ENCODE assay signal across 8 cellular contexts in the genomic region with DNA sequence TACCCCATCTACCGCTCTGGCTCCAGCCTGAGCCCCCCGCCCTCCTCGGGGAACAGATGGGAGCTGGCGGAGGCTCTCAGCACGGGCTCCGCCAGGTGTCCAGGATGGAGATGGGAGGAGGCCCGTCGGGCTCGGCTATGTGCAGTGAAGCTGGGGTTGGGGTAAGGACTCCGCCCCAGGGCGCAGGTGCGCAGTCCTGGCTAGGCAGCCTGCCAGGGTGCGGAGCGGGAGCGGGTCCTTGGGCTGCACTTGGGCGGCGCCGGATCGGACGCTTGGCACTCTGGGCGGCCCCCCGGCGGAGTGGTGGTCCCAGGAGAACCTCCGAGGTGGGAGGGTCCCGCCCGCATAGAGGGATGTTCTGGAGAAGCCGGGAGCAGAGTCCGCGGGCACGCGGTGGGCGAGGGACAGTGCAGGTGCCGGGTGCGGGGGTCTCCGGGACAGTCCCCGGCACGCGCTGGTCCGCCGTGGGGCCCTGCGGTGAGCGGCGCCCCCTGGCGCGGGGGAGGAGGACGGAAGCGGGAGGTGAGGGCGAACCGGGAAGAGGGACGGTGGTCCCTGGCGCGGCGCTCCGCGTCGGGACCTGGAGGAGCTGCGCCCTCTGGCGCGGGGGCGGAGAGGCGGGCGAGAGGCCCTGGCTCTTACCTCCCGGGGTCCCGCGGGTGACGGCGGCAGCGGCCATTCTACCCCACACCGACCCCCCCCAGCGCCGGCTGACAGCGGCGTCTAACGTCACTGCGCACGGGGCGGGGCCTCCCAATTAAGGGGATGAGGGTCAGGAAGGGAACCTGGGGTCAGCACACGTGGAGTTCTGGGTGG. TPM values are rescaled to one million over a fixed set of nuclear protein-coding genes. Genes with fewer than 3 reads are reported as not detected.
A peak's percentile ranks its signal among the peaks of the same experiment; 100 is the strongest.
DNase-seq lines count a peak whose midpoint lies in the region; ATAC-seq and TF ChIP-seq lines count a peak whose summit lies in the region.

CAMTA2 (minus strand) TSS at position 725 of the 816 bp plus-strand sequence. CDS start 1,453 bp downstream, outside the sequence.

- H3K4me1 ChIP-seq in HUES48 (ENCODE audit: control insufficient read depth, insufficient read depth, low read length) (peaks cover 14% of the 10 kb centered on the region), OCI-LY7 (ENCODE audit: insufficient read depth, low read length, poor library complexity, severe bottlenecking) (peaks cover 27% of the 10 kb centered on the region), mucosa of stomach (ENCODE audit: control insufficient read depth, insufficient read depth, low read length) (peaks cover 21% of the 10 kb centered on the region)

- peak; percentile 47 for ATAC-seq in GM19467 (IDR thresholded peaks at IDR 0.05; ENCODE audit: unreplicated experiment)

- H3K36me3 ChIP-seq in HUES48 (ENCODE audit: control insufficient read depth, insufficient read depth, low read length) (peaks cover 9% of the 10 kb centered on the region; the same call in 1 of the 2 replicates), OCI-LY7 (ENCODE audit: insufficient read depth, low read length) (peaks cover 12% of the 10 kb centered on the region; the same call in 1 of the 2 replicates), mucosa of stomach (ENCODE audit: control insufficient read depth, insufficient read depth, low read length) (peaks cover 3% of the 10 kb centered on the region)

- TSS peak; percentile 56 for BruUV-seq in OCI-LY7 (replicated peaks; lab: Mats Ljungman, UMichigan)

- peak; percentile 89 for TF ChIP-seq CTCF in OCI-LY7 (conservative IDR thresholded peaks at IDR 0.05; ENCODE audit: low read length)

- no peaks in the 10 kb centered on the region for H3K9me3 ChIP-seq in HUES48 (ENCODE audit: control insufficient read depth, insufficient read depth, low read length)
- no peaks in the 10 kb centered on the region for H3K9me3 ChIP-seq in OCI-LY7 (ENCODE audit: low read length)
- no peaks in the 10 kb centered on the region for H3K9me3 ChIP-seq in mucosa of stomach (ENCODE audit: control insufficient read depth, low read length)

- POLR2A ChIA-PET in OCI-LY7 (lab: Charles Lee), result interaction anchor here (0.5 to 3.3 kb wide), 4 partner anchors 19 to 109 kb away, joined by 3 to 10 read pairs (median 5); partner anchors contain the start of gene SPAG7

- DNase-seq in CMK (ENCODE audit: low read depth), result peak; percentile 75
- DNase-seq in OCI-LY7 (ENCODE audit: low spot score), result peak; percentile 85
- DNase-seq in activated T-cell treated with anti-CD3 and anti-CD28 coated beads for 48 hours (ENCODE audit: low read depth), result peak; percentile 84
- DNase-seq in erythroblast (lab: John Stamatoyannopoulos, UW), result peak; percentile 86 to 89
- peak; percentile 85 for DNase-seq in stimulated activated CD8-positive, alpha-beta memory T cell treated with anti-CD3 and anti-CD28 coated beads, Interleukin-7, amount 100 ng/mL, for 24 hours (ENCODE audit: low read depth)

- H3K27me3 ChIP-seq in HUES48 (ENCODE audit: control insufficient read depth, insufficient read depth, low read length) (peaks cover 2% of the 10 kb centered on the region; the same call in 1 of the 2 replicates), mucosa of stomach (ENCODE audit: control insufficient read depth, insufficient read depth, low read length) (no peaks in the 10 kb centered on the region)

- peak within 1 kb of the TSS; percentile 83 for H2AFZ ChIP-seq in OCI-LY7 (ENCODE audit: low read length)

- CTCF ChIA-PET in OCI-LY7 (lab: Charles Lee; ENCODE audit: unreplicated experiment), result no interaction called here

- H3K4me2 ChIP-seq in OCI-LY7 (ENCODE audit: low read length), result peak within 1 kb of the TSS; percentile 99

- H3K79me2 ChIP-seq in OCI-LY7 (ENCODE audit: insufficient read depth, low read depth, low read length), result peaks cover 3% of the 10 kb centered on the region; the same call in 1 of the 2 replicates

- TF ChIP-seq POLR2A in erythroblast (IDR thresholded peaks at IDR 0.05; ENCODE audit: low read length), result peak; percentile 77

- no peaks in the 10 kb centered on the region for H4K20me1 ChIP-seq in OCI-LY7 (ENCODE audit: insufficient read depth, low read length)

- intact Hi-C loops in OCI-LY7 (cut with micrococcal nuclease; ENCODE audit: unreplicated experiment), result loop anchor here (2.0 to 5.0 kb wide), 3 partner anchors 32 to 80 kb away; no protein-coding TSS in a partner anchor

- H3K27ac ChIP-seq in HUES48 (ENCODE audit: low read depth, low read length) (no peak within 1 kb of the TSS), OCI-LY7 (ENCODE audit: low read depth, low read length, poor library complexity, severe bottlenecking) (peak within 1 kb of the TSS; percentile 48)

- H3K9ac ChIP-seq in HUES48 (ENCODE audit: low read depth, low read length), result no peak within 1 kb of the TSS
- peak within 1 kb of the TSS; percentile 86 for H3K9ac ChIP-seq in mucosa of stomach (ENCODE audit: low read length)

- H3K4me3 ChIP-seq in HUES48 (ENCODE audit: low read depth, low read length) (peak within 1 kb of the TSS; percentile 77), OCI-LY7 (ENCODE audit: low read depth, low read length, poor library complexity, severe bottlenecking) (peak within 1 kb of the TSS; percentile 93), mucosa of stomach (ENCODE audit: low read length) (peak within 1 kb of the TSS; percentile 83)

- H3K9me2 ChIP-seq in OCI-LY7 (ENCODE audit: insufficient read depth, low read length), result no peaks in the 10 kb centered on the region

RNA-seq across cellular contexts. Expression of gene CAMTA2, which starts in this region (rescaled TPM):
- total RNA-seq in OCI-LY7 (2014; rRNA removed; shearing (Covaris generic)), result 8.7 and 9.7 TPM in 2 replicates
- 44.3 and 53.4 TPM in 2 replicates for total RNA-seq in OCI-LY7 (2022)
